In the genomic region with DNA sequence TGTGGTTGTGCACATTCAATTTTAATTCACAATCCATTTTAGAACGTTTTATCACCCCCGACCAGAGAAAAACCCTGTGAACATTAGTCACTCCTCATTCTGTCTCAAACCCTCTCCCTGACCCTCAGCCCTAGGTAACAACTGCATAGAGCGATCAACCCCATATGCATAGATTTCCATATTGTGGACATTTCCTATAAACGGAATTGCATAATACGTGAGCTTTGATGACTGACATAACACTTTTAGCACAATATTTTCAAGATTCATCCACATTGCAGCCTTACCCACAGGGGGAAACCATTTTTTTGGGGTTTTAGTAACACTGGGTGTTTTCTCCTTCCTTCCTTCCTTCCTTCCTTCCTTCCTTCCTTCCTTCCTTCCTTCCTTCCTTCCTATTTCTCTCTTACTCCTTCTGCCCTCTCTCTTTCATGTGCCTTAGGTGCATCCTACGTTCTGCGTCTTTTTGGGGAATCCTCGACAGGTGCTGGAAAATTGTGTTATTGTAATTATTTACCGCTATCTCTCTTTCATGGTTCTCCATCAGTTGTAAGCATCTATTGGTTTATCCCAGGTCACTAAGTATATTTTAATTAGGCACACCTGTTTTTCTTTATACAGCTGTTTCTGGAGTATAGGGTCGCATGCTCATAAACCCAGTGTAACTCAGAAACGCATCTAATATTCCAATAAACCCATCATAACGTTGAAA, we compare ENCODE assay signal across 1 cellular context.
TF ChIP-seq lines count a peak whose summit lies in the region.

No MANE protein-coding gene starts in this region.

TF ChIP-seq in H1, 55 proteins besides CTCF, POLR2A, EP300 and RAD21:
- TF ChIP-seq CEBPB (IDR thresholded peaks at IDR 0.05; ENCODE audit: low read depth, low read length) = peak; percentile 69; the same call in 1 of the 2 replicates
